8 cellular contexts compared by ENCODE assay signal in genomic region chr3:149621218-149622005, GRCh38.
A peak's percentile ranks its signal among the peaks of the same experiment; 100 is the strongest.
DNase-seq lines count a peak whose midpoint lies in the region; ATAC-seq and TF ChIP-seq lines count a peak whose summit lies in the region.

No MANE protein-coding gene starts in this region.

- no peak for TF ChIP-seq POLR2A in NB4 (IDR thresholded peaks at IDR 0.05; ENCODE audit: extremely low read depth, insufficient read length)

- DNase-seq in COLO829 (ENCODE audit: low spot score) (peak; percentile 78), NB4 (ENCODE audit: low read depth) (peak; percentile 40), fibroblast of mammary gland (ENCODE audit: low read depth) (peak; percentile 90), NCI-H187 (lab: John Stamatoyannopoulos, UW) (no peak), cerebellar cortex (ENCODE audit: low spot score) (no peak), posterior cingulate gyrus (no peak)
- DNase-seq in activated CD4-positive, CD25-positive, alpha-beta regulatory T cell treated with anti-CD3 and anti-CD28 coated beads, Interleukin-2, amount 50 U/mL, for 72 hours = no peak

- ATAC-seq in GM21529 (IDR thresholded peaks at IDR 0.05; ENCODE audit: unreplicated experiment) = peak; percentile 81

- TF ChIP-seq CTCF in NB4 (IDR thresholded peaks at IDR 0.05; ENCODE audit: low read depth, low read length) = no peak
- no peak for TF ChIP-seq CTCF in fibroblast of mammary gland (conservative IDR thresholded peaks at IDR 0.05; ENCODE audit: control insufficient read depth, insufficient read depth, low read depth, low read length)

- intact Hi-C loops in posterior cingulate gyrus (cut with DNase I) = no loop called here

- H3K4me3 ChIP-seq in NB4 (ENCODE audit: low read depth, low read length) = no peak overlapping the region
- no peak overlapping the region for H3K4me3 ChIP-seq in fibroblast of mammary gland (ENCODE audit: control insufficient read depth, low read depth, low read length)

Comparison
In these comparisons a context has a peak if more than half of its experiments do, and no peak if none do; other contexts are left out.
1. DNase-seq: peak in COLO829 (single experiment), NB4 (single experiment) and fibroblast of mammary gland (single experiment); none in activated CD4-positive, CD25-positive, alpha-beta regulatory T cell treated with anti-CD3 and anti-CD28 coated beads, Interleukin-2, amount 50 U/mL, for 72 hours (single experiment), NCI-H187 (0 of 2), cerebellar cortex (single experiment) and posterior cingulate gyrus (0 of 10).